ENCODE assay signal across 9 cellular contexts in the genomic region with DNA sequence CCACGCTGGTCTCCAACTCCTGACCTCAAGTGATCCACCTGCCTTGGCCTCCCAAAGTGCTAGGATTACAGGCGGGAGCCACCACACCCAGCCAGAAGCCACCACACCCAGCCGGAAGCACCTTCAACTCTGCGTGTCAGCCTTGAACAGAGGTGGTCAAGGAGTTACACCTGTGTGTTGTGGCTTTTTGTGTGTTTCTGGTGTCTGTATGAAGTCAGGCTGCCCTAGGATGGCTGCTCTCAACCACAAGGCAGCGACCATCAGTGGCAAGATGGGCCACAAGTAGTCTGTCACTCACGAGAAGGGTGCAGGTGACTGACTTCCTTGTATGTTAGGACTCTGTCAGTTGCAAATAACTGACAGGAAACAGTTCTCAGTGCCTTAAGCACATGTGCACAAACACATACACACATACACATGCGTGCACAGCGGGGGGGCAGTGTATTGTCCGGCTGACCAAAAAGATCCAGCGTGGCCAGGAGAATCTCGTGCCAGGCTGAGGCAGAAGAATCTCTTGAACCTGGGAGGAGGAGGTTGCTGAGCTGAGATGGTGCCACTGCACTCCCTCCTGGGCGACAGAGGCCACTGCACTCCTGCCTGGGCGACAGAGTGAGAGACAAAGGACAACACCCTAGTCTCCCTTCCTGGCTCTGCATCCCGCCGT. TPM values are rescaled to one million over a fixed set of nuclear protein-coding genes. Genes with fewer than 3 reads are reported as not detected.
DNase-seq lines count a peak whose midpoint lies in the region; ATAC-seq, FAIRE-seq and TF ChIP-seq lines count a peak whose summit lies in the region.
"Had no signal": no experiment of that assay in that cellular context is flagged by ENCODE, and none has a peak within 500 bp of the region (broad histone marks: within the 10 kb centered on the region; RNA-seq: fewer than 3 reads in every experiment).

No MANE protein-coding gene starts in this region.

- H3K27ac ChIP-seq in A549 (no peak overlapping the region), thyroid gland (no peak overlapping the region)
- H3K27ac ChIP-seq: left lung had no signal

- WGBS in A549 (ENCODE audit: missing lambda C conversion rate): 77% methylated on average over 15 of the region's 15 CpGs
- 79 to 88% methylated on average over 10 to 14 of the region's 15 CpGs for WGBS in thyroid gland, 2 donors

- TF ChIP-seq POLR2A in A549 (IDR thresholded peaks at IDR 0.05; ENCODE audit: low read length) (no peak), thyroid gland (IDR thresholded peaks at IDR 0.05) (no peak)

- H3K36me3 ChIP-seq in thyroid gland: no peaks in the 10 kb centered on the region

- no peak for TF ChIP-seq CTCF in A549 (IDR thresholded peaks at IDR 0.05)
- no peak for TF ChIP-seq CTCF in activated B cell treated with CpG ODN at 0.5 μM for 24 hours (IDR thresholded peaks at IDR 0.05)
- TF ChIP-seq CTCF in fibroblast of mammary gland (conservative IDR thresholded peaks at IDR 0.05; ENCODE audit: control insufficient read depth, insufficient read depth, low read depth, low read length): peak; percentile 27
- TF ChIP-seq CTCF in thyroid gland (IDR thresholded peaks at IDR 0.05): no peak

- CTCF ChIA-PET in A549 (lab: Yijun Ruan, JAX) (interaction anchor here (0.6 to 2.1 kb wide), 2 partner anchors 91 to 94 kb away, joined by 4 read pairs; no protein-coding TSS in a partner anchor), activated B cell treated with CpG ODN at 0.5 μM for 24 hours (lab: Charles Lee) (interaction anchor here (1.3 kb wide), 1 partner anchor 162 kb away, joined by 4 read pairs; no protein-coding TSS in a partner anchor)

- H3K4me1 ChIP-seq in A549: no peaks in the 10 kb centered on the region
- peaks cover 7% of the 10 kb centered on the region in 2 donors for H3K4me1 ChIP-seq in thyroid gland
- H3K4me1 ChIP-seq: left lung had no signal

- ATAC-seq in A549 (peak; percentile 45 to 79; a peak in 4 of 6 replicates), GM21381 (IDR thresholded peaks at IDR 0.05; ENCODE audit: unreplicated experiment) (peak; percentile 47), activated B cell treated with CpG ODN at 0.5 μM for 24 hours (ENCODE audit: low read depth) (peak; percentile 39)
- ATAC-seq: left lung had no signal

- no peaks in the 10 kb centered on the region for H3K9me3 ChIP-seq in A549
- no peaks in the 10 kb centered on the region for H3K9me3 ChIP-seq in thyroid gland
- H3K9me3 ChIP-seq: left lung had no signal

- H3K27me3 Mint-ChIP-seq in activated B cell treated with CpG ODN at 0.5 μM for 24 hours: no peaks in the 10 kb centered on the region

- H3K4me2 ChIP-seq in A549: no peak overlapping the region

- no peak for TF ChIP-seq EP300 in A549 (IDR thresholded peaks at IDR 0.05)

- intact Hi-C loops in activated B cell treated with CpG ODN at 0.5 μM for 24 hours (cut with micrococcal nuclease) (loop anchor here (1.0 kb wide), 1 partner anchor 113 kb away; no protein-coding TSS in a partner anchor), thyroid gland (cut with DNase I) (no loop called here)

- peaks cover 22% of the 10 kb centered on the region for H3K36me3 Mint-ChIP-seq in activated B cell treated with CpG ODN at 0.5 μM for 24 hours (ENCODE audit: low read depth)

- H3K4me3 ChIP-seq in A549 (no peak overlapping the region), fibroblast of mammary gland (ENCODE audit: control insufficient read depth, low read depth, low read length) (no peak overlapping the region), thyroid gland (replicated peaks in 1 of 3) (no peak overlapping the region)
- H3K4me3 ChIP-seq: left lung had no signal

- no peaks in the 10 kb centered on the region for H3K9me3 Mint-ChIP-seq in activated B cell treated with CpG ODN at 0.5 μM for 24 hours

- 0 out of 5 replicates have a peak, but pooled peaks of 1 of the 2 experiments have one; percentile 24 for TF ChIP-seq RAD21 in A549 (conservative IDR thresholded peaks at IDR 0.05 in 1 of 2, IDR thresholded peaks at IDR 0.05 in 1 of 2)

- H3K27me3 ChIP-seq in thyroid gland: no peaks in the 10 kb centered on the region
- H3K27me3 ChIP-seq: left lung had no signal

- peak overlapping the region; percentile 83 for H3K27ac Mint-ChIP-seq in activated B cell treated with CpG ODN at 0.5 μM for 24 hours

- H3K4me1 Mint-ChIP-seq in activated B cell treated with CpG ODN at 0.5 μM for 24 hours: peaks cover 34% of the 10 kb centered on the region

- POLR2A ChIA-PET in A549 (lab: Yijun Ruan, JAX) (no interaction called here), activated B cell treated with CpG ODN at 0.5 μM for 24 hours (lab: Charles Lee) (interaction anchor here (0.6 to 1.2 kb wide), 3 partner anchors 14 to 500 kb away, joined by 3 to 7 read pairs (median 4); a partner anchor contains a TSS)

- H3K4me3 Mint-ChIP-seq in activated B cell treated with CpG ODN at 0.5 μM for 24 hours: no peak overlapping the region

- DNase-seq in A549 (ENCODE audit: low read depth in 1 of 2, low spot score in 1 of 2) (peak in 1 of 2 experiments; percentile 39), activated B cell treated with CpG ODN at 0.5 μM for 24 hours (no peak), fibroblast of mammary gland (ENCODE audit: low read depth) (no peak), thyroid gland (no peak), mesenteric fat pad (ENCODE audit: low spot score) (no peak), kidney tubule cell (ENCODE audit: low spot score) (no peak), NCI-H2171 treated with DMSO at 0.1 percent for 48 hours (lab: John Stamatoyannopoulos, UW) (no peak)

- no peak for FAIRE-seq in A549 (lab: Jason Lieb, UNC)

TF ChIP-seq in A549, 52 proteins besides CTCF, POLR2A, EP300 and RAD21:
- TF ChIP-seq FOSL2 (IDR thresholded peaks at IDR 0.05) (no peak), FOSL2 (CRISPR knock-in tag; IDR thresholded peaks at IDR 0.05) (no peak), RFX5 (IDR thresholded peaks at IDR 0.05) (no peak), ZSCAN20 (CRISPR knock-in tag; IDR thresholded peaks at IDR 0.05) (no peak)

RNA-seq across cellular contexts. Expression of a gene that starts 13.5 kb away (rescaled TPM):
- polyA plus RNA-seq in A549 (2011; rRNA removed): 27.5 and 30.9 TPM in 2 replicates
- 31.5 and 35.6 TPM in 2 replicates for polyA plus RNA-seq in A549 (2012; cell fraction: cytosol; rRNA removed)
- polyA plus RNA-seq in A549 (2012; cell fraction: nucleus; rRNA removed): 40.7 and 47.8 TPM in 2 replicates
- polyA plus RNA-seq in A549 (2017; fragmentation: RNase III; extraction: RNeasy Plus Mini Kit Qiagen cat#74134 plus additional on column Dnase treatment): 13.5 to 17.5 TPM (median 16.0 TPM) in 3 replicates
- polyA minus RNA-seq in A549 (2011; rRNA and poly(A)+ RNA removed): 17.8 and 26.6 TPM in 2 replicates
- 17.0 and 19.5 TPM in 2 replicates for total RNA-seq in activated B cell treated with CpG ODN at 0.5 μM for 24 hours
- total RNA-seq in thyroid gland: 10 to 100 TPM; 36.8 to 87.3 (median 56.1) TPM
- 40.8 TPM for total RNA-seq in mesenteric fat pad
